ENCODE assay signal across 17 cellular contexts in genomic region chr21:33554236-33554981, GRCh38. TPM values are rescaled to one million over a fixed set of nuclear protein-coding genes. Genes with fewer than 3 reads are reported as not detected.
A peak's percentile ranks its signal among the peaks of the same experiment; 100 is the strongest.
DNase-seq lines count a peak whose midpoint lies in the region; ATAC-seq and TF ChIP-seq lines count a peak whose summit lies in the region.
"Had no signal": no experiment of that assay in that cellular context is flagged by ENCODE, and none has a peak within 500 bp of the region (broad histone marks: within the 10 kb centered on the region; RNA-seq: fewer than 3 reads in every experiment).

No MANE protein-coding gene starts in this region.

- CTCF ChIA-PET in PC-9 (lab: Charles Lee), result no interaction called here

- peaks cover 48% of the 10 kb centered on the region for H3K36me3 ChIP-seq in PC-9 (ENCODE audit: low read depth)
- peaks cover 12% of the 10 kb centered on the region for H3K36me3 ChIP-seq in ovary

- no peak for DNase-seq in stimulated activated naive CD8-positive, alpha-beta T cell treated with anti-CD3 and anti-CD28 coated beads, Interleukin-15, amount 100 ng/mL, for 72 hours
- DNase-seq in PC-9 (no peak), chondrocyte (ENCODE audit: low spot score) (no peak), Kasumi-1 (lab: John Stamatoyannopoulos, UW) (no peak), ovary (no peak)
- DNase-seq: activated CD4-positive, alpha-beta T cell treated with anti-CD3 and anti-CD28 coated beads, Interleukin-2, amount 50 U/mL, for 4 hours; activated gamma-delta T cell; brain microvascular endothelial cell; dermis blood vessel endothelial cell; left ventricle myocardium inferior; NCI-H1417 treated with DMSO at 0.1 percent for 48 hours; NCI-H2171; OCI-M1 had no signal

- H3F3A ChIP-seq in PC-9 (ENCODE audit: insufficient read depth, low read depth), result peaks cover under 1% of the 10 kb centered on the region; the same call in 1 of the 2 replicates

- no peaks in the 10 kb centered on the region for H3K27me3 Mint-ChIP-seq in stimulated activated naive CD8-positive, alpha-beta T cell treated with anti-CD3 and anti-CD28 coated beads, Interleukin-15, Interleukin-2, amounts not matched to agents 100 ng/mL and 50 ng/mL, for 24 hours
- no peaks in the 10 kb centered on the region for H3K27me3 Mint-ChIP-seq in stimulated activated naive CD8-positive, alpha-beta T cell treated with anti-CD3 and anti-CD28 coated beads, Interleukin-15, amount 100 ng/mL, for 72 hours
- no peaks in the 10 kb centered on the region for H3K27me3 Mint-ChIP-seq in chondrocyte (ENCODE audit: low read depth)

- TSS peak; percentile 12 for BruUV-seq in PC-9 (replicated peaks; lab: Mats Ljungman, UMichigan)

- H3K79me2 ChIP-seq in PC-9 (ENCODE audit: low read depth), result peaks cover 86% of the 10 kb centered on the region

- no peaks in the 10 kb centered on the region for H3K9me3 Mint-ChIP-seq in stimulated activated naive CD8-positive, alpha-beta T cell treated with anti-CD3 and anti-CD28 coated beads, Interleukin-15, Interleukin-2, amounts not matched to agents 100 ng/mL and 50 ng/mL, for 24 hours
- no peaks in the 10 kb centered on the region for H3K9me3 Mint-ChIP-seq in stimulated activated naive CD8-positive, alpha-beta T cell treated with anti-CD3 and anti-CD28 coated beads, Interleukin-15, amount 100 ng/mL, for 72 hours
- no peaks in the 10 kb centered on the region for H3K9me3 Mint-ChIP-seq in chondrocyte (ENCODE audit: low read depth)

- no peak for TF ChIP-seq EP300 in ovary (IDR thresholded peaks at IDR 0.05)

- no peak overlapping the region for H3K4me2 ChIP-seq in PC-9

- H3K27ac Mint-ChIP-seq in stimulated activated naive CD8-positive, alpha-beta T cell treated with anti-CD3 and anti-CD28 coated beads, Interleukin-15, Interleukin-2, amounts not matched to agents 100 ng/mL and 50 ng/mL, for 24 hours, result peak overlapping the region; percentile 34
- no peak overlapping the region for H3K27ac Mint-ChIP-seq in stimulated activated naive CD8-positive, alpha-beta T cell treated with anti-CD3 and anti-CD28 coated beads, Interleukin-15, amount 100 ng/mL, for 72 hours
- peak overlapping the region; percentile 25 for H3K27ac Mint-ChIP-seq in chondrocyte (ENCODE audit: unreplicated experiment)

- POLR2A ChIA-PET in PC-9 (lab: Charles Lee; ENCODE audit: unreplicated experiment), result interaction anchor here (0.6 kb wide), 1 partner anchor 21 kb away, joined by 5 read pairs; no protein-coding TSS in a partner anchor

- H3K27me3 ChIP-seq in PC-9 (ENCODE audit: insufficient read depth, low read depth), result no peaks in the 10 kb centered on the region
- no peaks in the 10 kb centered on the region for H3K27me3 ChIP-seq in ovary
- H3K27me3 ChIP-seq: brain microvascular endothelial cell, esophagus muscularis mucosa had no signal

- H3K4me1 ChIP-seq in PC-9 (replicated peaks; ENCODE audit: insufficient read depth), result no peaks in the 10 kb centered on the region
- peaks cover 1% of the 10 kb centered on the region for H3K4me1 ChIP-seq in ovary (ENCODE audit: insufficient read depth)

- no peaks in the 10 kb centered on the region for H3K9me2 ChIP-seq in PC-9 (ENCODE audit: insufficient read depth)

- ATAC-seq in stimulated activated naive CD8-positive, alpha-beta T cell treated with anti-CD3 and anti-CD28 coated beads, Interleukin-15, amount 100 ng/mL, for 72 hours, result no peak
- ATAC-seq in HG03565 (IDR thresholded peaks at IDR 0.05; ENCODE audit: unreplicated experiment), result no peak

- TF ChIP-seq CTCF in PC-9 (conservative IDR thresholded peaks at IDR 0.05), result no peak
- TF ChIP-seq CTCF in chondrocyte (IDR thresholded peaks at IDR 0.05), result no peak
- TF ChIP-seq CTCF in ovary (IDR thresholded peaks at IDR 0.05), result no peak

- intact Hi-C loops in PC-9 (cut with micrococcal nuclease; ENCODE audit: unreplicated experiment), result no loop called here
- intact Hi-C loops in ovary (cut with DNase I), result no loop called here

- H3K36me3 Mint-ChIP-seq in stimulated activated naive CD8-positive, alpha-beta T cell treated with anti-CD3 and anti-CD28 coated beads, Interleukin-15, Interleukin-2, amounts not matched to agents 100 ng/mL and 50 ng/mL, for 24 hours (ENCODE audit: low read depth), result peaks cover 92% of the 10 kb centered on the region
- H3K36me3 Mint-ChIP-seq in chondrocyte (ENCODE audit: low read depth), result peaks cover 51% of the 10 kb centered on the region

- TF ChIP-seq POLR2A in ovary (IDR thresholded peaks at IDR 0.05), result no peak

- H3K4me3 ChIP-seq in PC-9, result no peak overlapping the region
- no peak overlapping the region for H3K4me3 ChIP-seq in ovary
- H3K4me3 ChIP-seq: esophagus muscularis mucosa, left ventricle myocardium inferior had no signal

- H3K27ac ChIP-seq in PC-9 (no peak overlapping the region), ovary (no peak overlapping the region)
- H3K27ac ChIP-seq: brain microvascular endothelial cell, esophagus muscularis mucosa, left ventricle myocardium inferior, parathyroid adenoma had no signal

- H2AFZ ChIP-seq in PC-9, result no peak overlapping the region
- H2AFZ ChIP-seq: parathyroid adenoma had no signal

- peaks cover 71% of the 10 kb centered on the region for H3K4me1 Mint-ChIP-seq in stimulated activated naive CD8-positive, alpha-beta T cell treated with anti-CD3 and anti-CD28 coated beads, Interleukin-15, Interleukin-2, amounts not matched to agents 100 ng/mL and 50 ng/mL, for 24 hours (ENCODE audit: low read depth)
- H3K4me1 Mint-ChIP-seq in stimulated activated naive CD8-positive, alpha-beta T cell treated with anti-CD3 and anti-CD28 coated beads, Interleukin-15, amount 100 ng/mL, for 72 hours, result peaks cover 46% of the 10 kb centered on the region
- peaks cover 23% of the 10 kb centered on the region for H3K4me1 Mint-ChIP-seq in chondrocyte (ENCODE audit: low read depth)

- H3K9me3 ChIP-seq in PC-9 (ENCODE audit: insufficient read depth, low read depth) (no peaks in the 10 kb centered on the region), ovary (no peaks in the 10 kb centered on the region)
- H3K9me3 ChIP-seq: esophagus muscularis mucosa, left ventricle myocardium inferior had no signal

- H3K4me3 Mint-ChIP-seq in stimulated activated naive CD8-positive, alpha-beta T cell treated with anti-CD3 and anti-CD28 coated beads, Interleukin-15, Interleukin-2, amounts not matched to agents 100 ng/mL and 50 ng/mL, for 24 hours, result peak overlapping the region; percentile 35
- peak overlapping the region in 1 of 2 donors; percentile 23 for H3K4me3 Mint-ChIP-seq in stimulated activated naive CD8-positive, alpha-beta T cell treated with anti-CD3 and anti-CD28 coated beads, Interleukin-15, amount 100 ng/mL, for 72 hours
- no peak overlapping the region for H3K4me3 Mint-ChIP-seq in chondrocyte (ENCODE audit: unreplicated experiment)

- WGBS in ovary, 3 donors, result 94 to 95% (median 94%) methylated on average over 18 of the region's 18 CpGs

- peaks cover 62% of the 10 kb centered on the region for H4K20me1 ChIP-seq in PC-9 (ENCODE audit: insufficient read depth)

RNA-seq across cellular contexts. Expression of gene SON, which starts 11.6 kb away (rescaled TPM):
- 131 and 158 TPM in 2 replicates for total RNA-seq in PC-9 (2021)
- 216 to 269 TPM (median 220 TPM) in 3 replicates for total RNA-seq in chondrocyte
- total RNA-seq in ovary, result 100 to 1,000 TPM; 216 to 351 (median 271) TPM
- 100 to 1,000 TPM; 107 to 263 TPM for polyA plus RNA-seq in ovary

RNA-seq across cellular contexts. Expression of gene GART, which starts 12.5 kb away (rescaled TPM):
- 105 and 121 TPM in 2 replicates for total RNA-seq in PC-9 (2021)
- 56.4 to 69.8 TPM (median 58.2 TPM) in 3 replicates for total RNA-seq in chondrocyte
- 10 to 100 TPM; 41.0 to 84.4 (median 51.9) TPM for total RNA-seq in ovary
- polyA plus RNA-seq in ovary, result 10 to 100 TPM; 17.5 to 57.5 TPM

RNA-seq across cellular contexts. Expression of gene DONSON, which starts 34.1 kb away (rescaled TPM):
- 24.7 and 25.6 TPM in 2 replicates for total RNA-seq in PC-9 (2021)
- 17.9 to 23.9 TPM (median 18.7 TPM) in 3 replicates for total RNA-seq in chondrocyte
- total RNA-seq in ovary, result 10 to 100 TPM in 4 of 7 donors, 1 to 10 TPM in 3; 5.1 to 14.1 (median 10.3) TPM
- polyA plus RNA-seq in ovary, result 10 to 100 TPM in 1 of 2 donors, 1 to 10 TPM in 1; 9.1 to 12.1 TPM

Comparison
In these comparisons a context has a peak if more than half of its experiments do, and no peak if none do; other contexts are left out.
1. H3K27ac Mint-ChIP-seq: peak in stimulated activated naive CD8-positive, alpha-beta T cell treated with anti-CD3 and anti-CD28 coated beads, Interleukin-15, Interleukin-2, amounts not matched to agents 100 ng/mL and 50 ng/mL, for 24 hours (single experiment) and chondrocyte (single experiment); none in stimulated activated naive CD8-positive, alpha-beta T cell treated with anti-CD3 and anti-CD28 coated beads, Interleukin-15, amount 100 ng/mL, for 72 hours (0 of 2).